In the genomic region with DNA sequence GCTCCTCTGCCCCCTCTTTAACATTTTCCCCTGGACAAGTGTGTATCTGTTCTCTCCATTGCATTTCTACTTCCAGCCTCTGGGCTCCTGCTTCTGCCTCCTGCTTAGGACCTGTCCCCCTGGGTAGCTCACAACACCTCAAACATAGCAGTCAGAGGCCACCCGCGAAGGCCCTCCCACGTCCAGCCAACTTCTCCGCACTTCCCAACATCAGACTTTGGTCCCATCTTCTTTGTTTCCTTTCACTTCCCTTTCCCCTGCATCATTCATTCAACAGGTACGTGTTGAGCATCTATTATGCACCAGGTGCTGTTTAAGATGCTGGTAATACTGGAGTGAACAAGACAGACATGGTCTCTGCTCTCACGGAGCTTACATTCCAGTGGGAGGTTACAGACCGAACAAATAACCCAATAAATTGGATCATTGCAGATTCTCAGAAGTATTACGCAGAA, we compare ENCODE assay signal across 9 cellular contexts. TPM values are rescaled to one million over a fixed set of nuclear protein-coding genes. Genes with fewer than 3 reads are reported as not detected.
DNase-seq lines count a peak whose midpoint lies in the region; ATAC-seq, FAIRE-seq and TF ChIP-seq lines count a peak whose summit lies in the region.
"Had no signal": no experiment of that assay in that cellular context is flagged by ENCODE, and none has a peak within 500 bp of the region (broad histone marks: within the 10 kb centered on the region; RNA-seq: fewer than 3 reads in every experiment).

No MANE protein-coding gene starts in this region.

- H2AFZ ChIP-seq in PC-9 = peak overlapping the region; percentile 82

- no TSS peak for BruUV-seq in PC-9 (replicated peaks; lab: Mats Ljungman, UMichigan)

- intact Hi-C loops in PC-9 (cut with micrococcal nuclease; ENCODE audit: unreplicated experiment) = loop anchor here (1.0 kb wide), 6 partner anchors 15 to 145 kb away; a partner anchor contains a TSS
- intact Hi-C loops in pancreas (cut with DNase I) = loop anchor here in 1 of 3 donors (10.0 kb wide), 1 partner anchor 158 kb away; a partner anchor contains a TSS

- no peaks in the 10 kb centered on the region for H3K27me3 ChIP-seq in PC-9 (ENCODE audit: insufficient read depth, low read depth)
- H3K27me3 ChIP-seq in pancreas = no peaks in the 10 kb centered on the region

- ATAC-seq in pancreas = no peak
- no peak for ATAC-seq in HG03139 (IDR thresholded peaks at IDR 0.05; ENCODE audit: unreplicated experiment)
- no peak for ATAC-seq in GM21737 (IDR thresholded peaks at IDR 0.05; ENCODE audit: unreplicated experiment)

- no peaks in the 10 kb centered on the region for H3K9me3 ChIP-seq in PC-9 (ENCODE audit: insufficient read depth, low read depth)
- H3K9me3 ChIP-seq in pancreas = no peaks in the 10 kb centered on the region

- H3K4me1 ChIP-seq in PC-9 (replicated peaks; ENCODE audit: insufficient read depth) (peaks cover 20% of the 10 kb centered on the region), pancreas (peaks cover 13 to 23% (median 18%) of the 10 kb centered on the region in 3 donors)

- no peaks in the 10 kb centered on the region for H4K20me1 ChIP-seq in PC-9 (ENCODE audit: insufficient read depth)

- TF ChIP-seq CTCF in GM12864 (IDR thresholded peaks at IDR 0.05; ENCODE audit: low read depth, low read length, missing control alignments) (no peak), PC-9 (conservative IDR thresholded peaks at IDR 0.05) (0 out of 2 replicates have a peak, but pooled peaks have one; percentile 6), epithelial cell of esophagus (IDR thresholded peaks at IDR 0.05; ENCODE audit: insufficient read depth, low read depth, low read length, missing control alignments) (no peak), pancreas (IDR thresholded peaks at IDR 0.05) (no peak), D721Med (IDR thresholded peaks at IDR 0.05; ENCODE audit: insufficient read depth, missing control alignments) (no peak)

- H3K36me3 ChIP-seq in PC-9 (ENCODE audit: low read depth) = no peaks in the 10 kb centered on the region
- no peaks in the 10 kb centered on the region for H3K36me3 ChIP-seq in pancreas

- peaks cover 44% of the 10 kb centered on the region for H3F3A ChIP-seq in PC-9 (ENCODE audit: insufficient read depth, low read depth)

- POLR2A ChIA-PET in PC-9 (lab: Charles Lee; ENCODE audit: unreplicated experiment) = interaction anchor here (0.5 to 1.5 kb wide), 5 partner anchors 74 to 839 kb away, joined by 3 to 16 read pairs (median 7); a partner anchor contains a TSS

- 36 to 38% methylated on average over 8 of the region's 8 CpGs for WGBS in pancreas, 2 donors

- H3K4me2 ChIP-seq in PC-9 = peak overlapping the region; percentile 82

- H3K27ac ChIP-seq in PC-9 (no peak overlapping the region), pancreas (peak overlapping the region; percentile 49 to 97 (median 96))

- no peaks in the 10 kb centered on the region for H3K9me2 ChIP-seq in PC-9 (ENCODE audit: insufficient read depth)

- CTCF ChIA-PET in PC-9 (lab: Charles Lee) = interaction anchor here (0.5 to 4.4 kb wide), 7 partner anchors 15 to 161 kb away, joined by 4 to 47 read pairs (median 9); a partner anchor contains a TSS

- no peak for DNase-seq in GM12864 (ENCODE audit: low read depth)
- no peak for DNase-seq in PC-9
- no peak for DNase-seq in epithelial cell of esophagus (ENCODE audit: low read depth)
- no peak for DNase-seq in pancreas
- no peak for DNase-seq in T-helper 9 cell
- no peak for DNase-seq in D721Med (ENCODE audit: insufficient read length, low spot score)

- FAIRE-seq in pancreas (lab: Jason Lieb, UNC) (no peak), D721Med (lab: Jason Lieb, UNC) (no peak)

- H3K4me3 ChIP-seq in GM12864 (ENCODE audit: low read depth, low read length) (peak overlapping the region; percentile 58), PC-9 (peak overlapping the region; percentile 67), epithelial cell of esophagus (ENCODE audit: low read length) (peak overlapping the region; percentile 72), pancreas (peak overlapping the region; percentile 27 to 71 (median 40))

- H3K79me2 ChIP-seq in PC-9 (ENCODE audit: low read depth) = peaks cover 28% of the 10 kb centered on the region; the same call in 1 of the 2 replicates

RNA-seq across cellular contexts. Expression of a gene that starts 3.1 kb away (rescaled TPM):
- total RNA-seq in PC-9 (2021) (198 and 218 TPM in 2 replicates), pancreas (100 to 1,000 TPM in 2 of 6 donors, 10 to 100 TPM in 4; 86.8 to 154 (median 97.6) TPM)
- 100 to 1,000 TPM; 176 to 314 TPM for polyA plus RNA-seq in pancreas

RNA-seq across cellular contexts. Expression of a gene that starts 3.3 kb away (rescaled TPM):
- total RNA-seq in PC-9 (2021) (not detected in 2 replicates), pancreas (not detected)
- not detected for polyA plus RNA-seq in pancreas
- total RNA-seq: lung microvascular endothelial cell had no signal

RNA-seq across cellular contexts. Expression of a gene that starts 4.2 kb away (rescaled TPM):
- total RNA-seq in PC-9 (2021) (84.1 and 92.7 TPM in 2 replicates), pancreas (10 to 100 TPM; 13.3 to 37.9 (median 17.8) TPM)
- 10 to 100 TPM; 48.7 to 53.1 TPM for polyA plus RNA-seq in pancreas

RNA-seq across cellular contexts. Expression of a gene that starts 19.2 kb away (rescaled TPM):
- total RNA-seq in PC-9 (2021) (158 and 159 TPM in 2 replicates), pancreas (10 to 100 TPM; 30.9 to 54.5 (median 36.2) TPM)
- 100 to 1,000 TPM; 110 to 113 TPM for polyA plus RNA-seq in pancreas

RNA-seq across cellular contexts. Expression of a gene that starts 23.5 kb away (rescaled TPM):
- total RNA-seq in PC-9 (2021) (384 and 386 TPM in 2 replicates), pancreas (100 to 1,000 TPM in 3 of 6 donors, 10 to 100 TPM in 3; 79.7 to 139 (median 101) TPM)
- polyA plus RNA-seq in pancreas = 10 to 100 TPM; 74.7 to 91.9 TPM
